Comparison of ENCODE assay signal across 8 cellular contexts in the genomic region with DNA sequence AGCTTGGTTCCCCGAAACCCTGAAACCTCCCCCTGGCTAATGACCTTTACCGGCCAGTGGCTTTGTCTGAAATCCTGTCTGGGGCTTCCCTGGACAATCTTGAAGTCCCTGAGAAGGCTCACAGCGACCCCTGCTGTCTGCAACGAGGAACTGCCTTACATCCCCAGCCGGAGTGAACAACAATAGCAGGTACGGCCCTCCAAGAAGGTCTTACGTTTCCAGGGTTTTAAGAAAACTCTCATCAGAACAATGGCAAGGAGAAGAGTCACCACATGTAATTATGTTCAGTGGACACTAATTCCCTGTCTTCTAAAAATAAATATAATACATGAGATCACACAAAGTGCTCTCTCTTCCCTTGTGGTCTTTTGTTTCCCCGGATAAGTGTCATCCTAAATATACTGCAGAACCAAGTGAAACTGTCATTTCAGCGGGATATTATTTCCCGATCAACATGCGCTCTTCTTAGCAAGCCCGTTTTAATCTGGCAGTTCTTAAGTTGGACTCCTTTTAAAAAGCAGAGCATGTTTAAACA. TPM values are rescaled to one million over a fixed set of nuclear protein-coding genes. Genes with fewer than 3 reads are reported as not detected.
DNase-seq lines count a peak whose midpoint lies in the region; ATAC-seq and TF ChIP-seq lines count a peak whose summit lies in the region.

No MANE protein-coding gene starts in this region.

- no peaks in the 10 kb centered on the region for H3K27me3 ChIP-seq in SJCRH30

- ATAC-seq in Right ventricle myocardium superior (ENCODE audit: poor library complexity) (peak; percentile 74), GM21528 (IDR thresholded peaks at IDR 0.05; ENCODE audit: low FRiP score, unreplicated experiment) (no peak), GM21529 (IDR thresholded peaks at IDR 0.05; ENCODE audit: unreplicated experiment) (no peak)

- no peaks in the 10 kb centered on the region for H3K9me3 ChIP-seq in SJCRH30 (replicated peaks)

- H3K4me3 ChIP-seq in GM12865 (ENCODE audit: low read depth, low read length): no peak overlapping the region
- H3K4me3 ChIP-seq in SJCRH30: no peak overlapping the region

- no peak overlapping the region for H3K4me3 Mint-ChIP-seq in progenitor cell of endocrine pancreas (ENCODE audit: low read depth)

- TF ChIP-seq CTCF in GM12865 (IDR thresholded peaks at IDR 0.05; ENCODE audit: insufficient read depth, low read depth, low read length, missing control alignments): peak; percentile 86
- TF ChIP-seq CTCF in progenitor cell of endocrine pancreas (IDR thresholded peaks at IDR 0.05; ENCODE audit: unreplicated experiment): peak; percentile 94

- H3K36me3 ChIP-seq in SJCRH30: no peaks in the 10 kb centered on the region

- peaks cover 5% of the 10 kb centered on the region for H3K27me3 Mint-ChIP-seq in progenitor cell of endocrine pancreas

- no peak overlapping the region for H3K27ac ChIP-seq in SJCRH30

- H3K36me3 Mint-ChIP-seq in progenitor cell of endocrine pancreas (ENCODE audit: insufficient read depth): peaks cover 2% of the 10 kb centered on the region

- DNase-seq in GM12865 (ENCODE audit: low read depth) (peak; percentile 75), LoVo (ENCODE audit: low spot score) (peak; percentile 31), SJCRH30 (peak; percentile 55 to 78), Right ventricle myocardium superior (peak; percentile 72), progenitor cell of endocrine pancreas (ENCODE audit: low spot score, unreplicated experiment) (peak; percentile 77)
- peak; percentile 42 for DNase-seq in activated naive CD4-positive, alpha-beta T cell treated with anti-CD3 and anti-CD28 coated beads, Interleukin-2, amount 50 U/mL, for 16 hours

- H3K27ac Mint-ChIP-seq in progenitor cell of endocrine pancreas: no peak overlapping the region

- no peaks in the 10 kb centered on the region for H3K4me1 Mint-ChIP-seq in progenitor cell of endocrine pancreas (ENCODE audit: low read depth)

- no peaks in the 10 kb centered on the region for H3K9me3 Mint-ChIP-seq in progenitor cell of endocrine pancreas (ENCODE audit: low read depth)

- H3K4me1 ChIP-seq in SJCRH30: no peaks in the 10 kb centered on the region

- intact Hi-C loops in Right ventricle myocardium superior (cut with DNase I): loop anchor here (2.0 to 10.0 kb wide), 2 partner anchors 450 to 598 kb away; no protein-coding TSS in a partner anchor

RNA-seq across cellular contexts. Expression of a gene that starts 53.3 kb away (rescaled TPM):
- total RNA-seq in SJCRH30 (2014; rRNA removed; shearing (Covaris generic)): 20.8 and 25.3 TPM in 2 replicates
- total RNA-seq in Right ventricle myocardium superior: 17.2 TPM
- total RNA-seq in progenitor cell of endocrine pancreas: 39.4 and 42.9 TPM in 2 replicates
